Comparison of ENCODE assay signal across 8 cellular contexts in genomic region chr5:150448960-150449490, GRCh38. TPM values are rescaled to one million over a fixed set of nuclear protein-coding genes. Genes with fewer than 3 reads are reported as not detected.
DNase-seq lines count a peak whose midpoint lies in the region; ATAC-seq and TF ChIP-seq lines count a peak whose summit lies in the region.

No MANE protein-coding gene starts in this region.

- H4K8ac ChIP-seq in mesendoderm (ENCODE audit: low read depth, low read length): no peak overlapping the region

- H3K4me1 Mint-ChIP-seq in CD4-positive, alpha-beta memory T cell: peaks cover 15 to 46% (median 36%) of the 10 kb centered on the region in 4 donors
- peaks cover 26% of the 10 kb centered on the region for H3K4me1 Mint-ChIP-seq in chondrocyte (ENCODE audit: low read depth)

- no peak overlapping the region for H2BK15ac ChIP-seq in mesendoderm (replicated peaks; ENCODE audit: low read depth)

- H4K5ac ChIP-seq in mesendoderm (ENCODE audit: low read length): peak overlapping the region; percentile 95

- intact Hi-C loops in CD4-positive, alpha-beta memory T cell (cut with micrococcal nuclease): loop anchor here (1.0 kb wide), 5 partner anchors 9 to 252 kb away; partner anchors contain the start of genes CD74, RBM22 and TCOF1

- POLR2A ChIA-PET in CD4-positive, alpha-beta memory T cell (lab: Charles Lee; ENCODE audit: partially characterized antibody): interaction anchor here (0.7 to 3.0 kb wide), 17 partner anchors 9 to 1208 kb away, joined by 3 to 86 read pairs (median 5); partner anchors contain the start of genes ANXA6, CCDC69, CD74 and DCTN4

- WGBS in mesendoderm (ENCODE audit: extremely low coverage, insufficient coverage, low lambda C conversion rate): no CpG with 5 or more reads among the region's 30 CpGs

- H3K4me3 ChIP-seq in CD4-positive, alpha-beta memory T cell (ENCODE audit: low read length in 2 of 2): peak overlapping the region; percentile 87 to 99
- peak overlapping the region; percentile 100 for H3K4me3 ChIP-seq in mesendoderm (ENCODE audit: low read length)

- peak overlapping the region; percentile 100 for H3K56ac ChIP-seq in mesendoderm (ENCODE audit: low read length)

- H3K18ac ChIP-seq in mesendoderm (ENCODE audit: low read length): peak overlapping the region; percentile 9

- no peak overlapping the region for H2BK120ac ChIP-seq in mesendoderm (ENCODE audit: low read depth, low read length)

- H3K4ac ChIP-seq in mesendoderm (ENCODE audit: low read depth, low read length): peak overlapping the region; percentile 28

- peak overlapping the region; percentile 98 for H2AK5ac ChIP-seq in mesendoderm (ENCODE audit: low read length)

- DNase-seq in CD4-positive, alpha-beta memory T cell: peak in 2 of 5 donors; percentile 12 to 27
- DNase-seq in chondrocyte (ENCODE audit: low spot score) (no peak), mesendoderm (no peak), hippocampal formation (lab: John Stamatoyannopoulos, UW) (no peak), NCI-H2196 (lab: John Stamatoyannopoulos, UW; ENCODE audit: unreplicated experiment) (no peak), NCI-H510A (lab: John Stamatoyannopoulos, UW) (no peak)

- H3K36me3 Mint-ChIP-seq in CD4-positive, alpha-beta memory T cell: peaks cover 41 to 51% of the 10 kb centered on the region in 2 donors
- H3K36me3 Mint-ChIP-seq in chondrocyte (ENCODE audit: low read depth): peaks cover 32% of the 10 kb centered on the region

- peak overlapping the region; percentile 95 for H2BK5ac ChIP-seq in mesendoderm (ENCODE audit: low read length)

- H3K4me3 Mint-ChIP-seq in CD4-positive, alpha-beta memory T cell: peak overlapping the region; percentile 92 to 100 (median 98)
- H3K4me3 Mint-ChIP-seq in chondrocyte (ENCODE audit: unreplicated experiment): peak overlapping the region; percentile 96

- H3K27me3 ChIP-seq in CD4-positive, alpha-beta memory T cell (ENCODE audit: insufficient read depth, low read length): no peaks in the 10 kb centered on the region
- H3K27me3 ChIP-seq in mesendoderm (ENCODE audit: insufficient read depth, low read length, poor library complexity): no peaks in the 10 kb centered on the region

- ATAC-seq in HG02885 (IDR thresholded peaks at IDR 0.05; ENCODE audit: poor library complexity, unreplicated experiment): no peak

- CTCF ChIA-PET in CD4-positive, alpha-beta memory T cell (lab: Charles Lee; ENCODE audit: partially characterized antibody): interaction anchor here (0.7 to 3.3 kb wide), 10 partner anchors 9 to 251 kb away, joined by 3 to 36 read pairs (median 4); partner anchors contain the start of genes CD74 and RBM22

- H3K27ac Mint-ChIP-seq in CD4-positive, alpha-beta memory T cell: peak overlapping the region; percentile 99 to 100 (median 100)
- H3K27ac Mint-ChIP-seq in chondrocyte (ENCODE audit: unreplicated experiment): peak overlapping the region; percentile 100

- H3K79me1 ChIP-seq in mesendoderm (ENCODE audit: low read length): peaks cover 26% of the 10 kb centered on the region

- H3K36me3 ChIP-seq in CD4-positive, alpha-beta memory T cell (ENCODE audit: insufficient read depth, low read length): peaks cover 40% of the 10 kb centered on the region
- peaks cover 51% of the 10 kb centered on the region for H3K36me3 ChIP-seq in KOPT-K1 (ENCODE audit: insufficient read depth, low read length)
- H3K36me3 ChIP-seq in mesendoderm (ENCODE audit: control insufficient read depth, insufficient read depth, low read length): peaks cover 29% of the 10 kb centered on the region

- TF ChIP-seq CTCF in chondrocyte (IDR thresholded peaks at IDR 0.05): no peak

- no peaks in the 10 kb centered on the region for H3K9me3 ChIP-seq in CD4-positive, alpha-beta memory T cell (ENCODE audit: control insufficient read depth in 1 of 2, low read length in 2 of 2)
- no peaks in the 10 kb centered on the region for H3K9me3 ChIP-seq in KOPT-K1 (ENCODE audit: insufficient read depth, low read length, poor library complexity, severe bottlenecking)

- H3K27me3 Mint-ChIP-seq in CD4-positive, alpha-beta memory T cell: no peaks in the 10 kb centered on the region
- H3K27me3 Mint-ChIP-seq in chondrocyte (ENCODE audit: low read depth): no peaks in the 10 kb centered on the region

- H3K79me2 ChIP-seq in mesendoderm (ENCODE audit: control insufficient read depth, insufficient read depth, low read length): peaks cover 38% of the 10 kb centered on the region

- H3K4me1 ChIP-seq in CD4-positive, alpha-beta memory T cell (ENCODE audit: insufficient read depth, low read length): peaks cover 28% of the 10 kb centered on the region
- H3K4me1 ChIP-seq in mesendoderm (ENCODE audit: control insufficient read depth, low read depth, low read length): peaks cover 5% of the 10 kb centered on the region

- peaks cover 0 to 2% (median 0%) of the 10 kb centered on the region in 8 donors for H3K9me3 Mint-ChIP-seq in CD4-positive, alpha-beta memory T cell
- peaks cover 3% of the 10 kb centered on the region for H3K9me3 Mint-ChIP-seq in chondrocyte (ENCODE audit: low read depth)

- peak overlapping the region; percentile 92 for H3K23ac ChIP-seq in mesendoderm (ENCODE audit: low read length)

- peak overlapping the region; percentile 79 for H3K4me2 ChIP-seq in mesendoderm (ENCODE audit: low read length)

- H3K27ac ChIP-seq in CD4-positive, alpha-beta memory T cell (ENCODE audit: low read depth, low read length): peak overlapping the region; percentile 99
- peak overlapping the region; percentile 96 for H3K27ac ChIP-seq in KOPT-K1 (ENCODE audit: low read depth, low read length, poor library complexity, severe bottlenecking)
- H3K27ac ChIP-seq in mesendoderm (ENCODE audit: low read depth, low read length): peak overlapping the region; percentile 22

- H3K9ac ChIP-seq in mesendoderm (ENCODE audit: low read length): peak overlapping the region; percentile 100

RNA-seq across cellular contexts. Expression of gene RPS14, which starts 0.5 kb away (rescaled TPM):
- total RNA-seq in CD4-positive, alpha-beta memory T cell: 1,000 to 10,000 TPM; 5,260 to 5,575 TPM
- polyA plus RNA-seq in CD4-positive, alpha-beta memory T cell: 1,000 to 10,000 TPM; 7,865 to 9,996 TPM
- total RNA-seq in chondrocyte: 1,092 to 1,234 TPM (median 1,121 TPM) in 3 replicates
- polyA plus RNA-seq in mesendoderm (2013, experiment 1 of 2): 4,258 TPM
- polyA plus RNA-seq in mesendoderm (2013, experiment 2 of 2): 4,342 TPM

RNA-seq across cellular contexts. Expression of gene CD74, which starts 36.3 kb away (rescaled TPM):
- 100 to 1,000 TPM; 178 to 181 TPM for total RNA-seq in CD4-positive, alpha-beta memory T cell
- polyA plus RNA-seq in CD4-positive, alpha-beta memory T cell: 100 to 1,000 TPM; 295 to 703 TPM
- total RNA-seq in chondrocyte: not detected in 3 replicates
- polyA plus RNA-seq in mesendoderm (2013, experiment 1 of 2): 61.0 TPM
- 63.7 TPM for polyA plus RNA-seq in mesendoderm (2013, experiment 2 of 2)

RNA-seq across cellular contexts. Expression of gene NDST1, which starts 58.9 kb away (rescaled TPM):
- under 1 TPM; 0.35 to 0.64 TPM for total RNA-seq in CD4-positive, alpha-beta memory T cell
- polyA plus RNA-seq in CD4-positive, alpha-beta memory T cell: under 1 TPM in 1 of 2 donors, not detected in 1; 0.29 TPM
- 223 to 229 TPM (median 228 TPM) in 3 replicates for total RNA-seq in chondrocyte
- 36.0 TPM for polyA plus RNA-seq in mesendoderm (2013, experiment 1 of 2)
- 34.9 TPM for polyA plus RNA-seq in mesendoderm (2013, experiment 2 of 2)

Comparison
In these comparisons a context has a peak if more than half of its experiments do, and no peak if none do; other contexts are left out.
1. H3K27ac ChIP-seq: peak in every context shown above with its lines; median percentile 99 in CD4-positive, alpha-beta memory T cell; 96 in KOPT-K1; 22 in mesendoderm.
2. RNA of gene CD74, which starts 36.3 kb away (total RNA-seq): 178 to 181 TPM in CD4-positive, alpha-beta memory T cell; not detected in chondrocyte; every median in the first group is over 100 times any median in the second.
3. RNA of gene NDST1, which starts 58.9 kb away (total RNA-seq): 223 to 229 TPM in chondrocyte; 0.35 to 0.64 TPM in CD4-positive, alpha-beta memory T cell; every median in the first group is over 100 times any median in the second.